11 cellular contexts compared by ENCODE assay signal in genomic region chr4:24857996-24858395, GRCh38. TPM values are rescaled to one million over a fixed set of nuclear protein-coding genes. Genes with fewer than 3 reads are reported as not detected.
DNase-seq lines count a peak whose midpoint lies in the region; TF ChIP-seq lines count a peak whose summit lies in the region.
"Had no signal": no experiment of that assay in that cellular context is flagged by ENCODE, and none has a peak within 500 bp of the region (broad histone marks: within the 10 kb centered on the region; RNA-seq: fewer than 3 reads in every experiment).

No MANE protein-coding gene starts in this region.

- peak overlapping the region; percentile 67 for H3K27ac ChIP-seq in cardiac muscle cell
- H3K27ac ChIP-seq in sigmoid colon: peak overlapping the region; percentile 54 to 73 (median 65)

- no peak for TF ChIP-seq POLR2A in sigmoid colon (IDR thresholded peaks at IDR 0.05)

- H3K4me3 Mint-ChIP-seq in Calu3 (ENCODE audit: low read depth, unreplicated experiment) (no peak overlapping the region), MCF 10A (ENCODE audit: unreplicated experiment) (no peak overlapping the region)

- H3K4me1 Mint-ChIP-seq in Calu3 (ENCODE audit: low read depth, unreplicated experiment) (peaks cover 44% of the 10 kb centered on the region), MCF 10A (ENCODE audit: insufficient read depth, unreplicated experiment) (peaks cover 9% of the 10 kb centered on the region)

- no peaks in the 10 kb centered on the region for H3K27me3 Mint-ChIP-seq in Calu3 (ENCODE audit: unreplicated experiment)
- H3K27me3 Mint-ChIP-seq in MCF 10A (ENCODE audit: insufficient read depth, unreplicated experiment): no peaks in the 10 kb centered on the region

- in situ Hi-C loops in astrocyte of the cerebellum (cut with HindIII; ENCODE audit: low sequenced_read_pairs): no loop called here

- H3K36me3 Mint-ChIP-seq in Calu3 (ENCODE audit: insufficient read depth, unreplicated experiment) (peaks cover 5% of the 10 kb centered on the region), MCF 10A (ENCODE audit: insufficient read depth, unreplicated experiment) (no peaks in the 10 kb centered on the region)

- TF ChIP-seq CTCF in Calu3 (IDR thresholded peaks at IDR 0.05; ENCODE audit: unreplicated experiment) (no peak), astrocyte of the cerebellum (IDR thresholded peaks at IDR 0.05; ENCODE audit: low read depth, low read length, missing control alignments) (no peak), cardiac muscle cell (IDR thresholded peaks at IDR 0.05; ENCODE audit: low read depth, low read length) (no peak), sigmoid colon (IDR thresholded peaks at IDR 0.05) (no peak), MCF 10A (IDR thresholded peaks at IDR 0.05; ENCODE audit: unreplicated experiment) (no peak)

- no peak for DNase-seq in Calu3
- peak; percentile 62 for DNase-seq in astrocyte of the cerebellum (ENCODE audit: low read depth)
- peak; percentile 57 to 59 for DNase-seq in cardiac muscle cell (ENCODE audit: low read depth in 1 of 2, low spot score in 1 of 2)
- no peak for DNase-seq in sigmoid colon
- no peak for DNase-seq in NCI-H146 (lab: John Stamatoyannopoulos, UW)
- DNase-seq in NK-92 treated with Interleukin-12 subunit alpha and Interleukin-12 subunit beta, amount 100 ng/mL, for 24 hours (lab: John Stamatoyannopoulos, UW): no peak
- no peak for DNase-seq in MCF 10A (ENCODE audit: unreplicated experiment)
- no peak for DNase-seq in HK-2 (ENCODE audit: unreplicated experiment)
- DNase-seq: activated naive CD4-positive, alpha-beta T cell treated with Interleukin-2 at 50 U/mL for 16 hours; mucosa of descending colon; NCI-H1417 had no signal

- H3K36me3 ChIP-seq in cardiac muscle cell: no peaks in the 10 kb centered on the region
- H3K36me3 ChIP-seq in sigmoid colon: no peaks in the 10 kb centered on the region

- POLR2A ChIA-PET in MCF 10A (lab: Yijun Ruan, JAX): no interaction called here

- intact Hi-C loops in Calu3 (cut with micrococcal nuclease; ENCODE audit: unreplicated experiment): loop anchor here (10.0 kb wide), 1 partner anchor 57 kb away; the partner anchor contains the start of gene CCDC149
- intact Hi-C loops in sigmoid colon (cut with DNase I): no loop called here
- intact Hi-C loops in MCF 10A (cut with micrococcal nuclease): no loop called here

- H3K4me1 ChIP-seq in cardiac muscle cell (ENCODE audit: low read depth): peaks cover 24% of the 10 kb centered on the region
- H3K4me1 ChIP-seq in sigmoid colon: peaks cover 0 to 29% (median 24%) of the 10 kb centered on the region in 4 donors

- no peak for TF ChIP-seq EP300 in sigmoid colon (IDR thresholded peaks at IDR 0.05)

- no peaks in the 10 kb centered on the region for H3K27me3 ChIP-seq in cardiac muscle cell
- no peaks in the 10 kb centered on the region for H3K27me3 ChIP-seq in sigmoid colon

- BruUV-seq in Calu3 (replicated peaks; lab: Mats Ljungman, UMichigan): no TSS peak
- no TSS peak for BruUV-seq in MCF 10A (replicated peaks; lab: Mats Ljungman, UMichigan)

- H3K27ac Mint-ChIP-seq in Calu3 (ENCODE audit: unreplicated experiment) (peak overlapping the region; percentile 20), MCF 10A (ENCODE audit: low read depth, unreplicated experiment) (no peak overlapping the region)

- H3K4me3 ChIP-seq in astrocyte of the cerebellum (ENCODE audit: low read depth, low read length) (no peak overlapping the region), cardiac muscle cell (no peak overlapping the region), sigmoid colon (no peak overlapping the region)
- H3K4me3 ChIP-seq: mucosa of descending colon had no signal

- 44 to 63% methylated on average over 2 of the region's 2 CpGs for WGBS in sigmoid colon, 2 donors

- H3K9me3 Mint-ChIP-seq in Calu3 (ENCODE audit: low read depth, unreplicated experiment) (peaks cover 7% of the 10 kb centered on the region), MCF 10A (ENCODE audit: unreplicated experiment) (peaks cover 16% of the 10 kb centered on the region)

- CTCF ChIA-PET in Calu3 (lab: Charles Lee) (no interaction called here), MCF 10A (lab: Yijun Ruan, JAX) (interaction anchor here (0.5 kb wide), 2 partner anchors 131 to 721 kb away, joined by 3 to 6 read pairs; no protein-coding TSS in a partner anchor)

- H3K9me3 ChIP-seq in cardiac muscle cell (ENCODE audit: low read depth): no peaks in the 10 kb centered on the region
- H3K9me3 ChIP-seq in sigmoid colon: no peaks in the 10 kb centered on the region
- H3K9me3 ChIP-seq: mucosa of descending colon had no signal

RNA-seq across cellular contexts. Expression of gene CCDC149, which starts 54.8 kb away (rescaled TPM):
- 8.9 and 9.5 TPM in 2 replicates for total RNA-seq in Calu3 (2022)
- total RNA-seq in cardiac muscle cell: 4.2 and 8.6 TPM in 2 replicates
- polyA plus RNA-seq in cardiac muscle cell: 7.0 and 7.2 TPM in 2 replicates
- total RNA-seq in sigmoid colon: 10 to 100 TPM; 11.8 to 21.3 (median 16.5) TPM
- polyA plus RNA-seq in sigmoid colon: 10 to 100 TPM in 1 of 3 donors, 1 to 10 TPM in 2; 5.8 to 10.2 (median 6.6) TPM
- total RNA-seq in MCF 10A (2022): 12.7 and 15.4 TPM in 2 replicates

Comparison
In these comparisons a context has a peak if more than half of its experiments do, and no peak if none do; other contexts are left out.
1. DNase-seq: peak in astrocyte of the cerebellum (single experiment) and cardiac muscle cell (2 of 2); none in Calu3 (single experiment), sigmoid colon (single experiment), NCI-H146 (single experiment), NK-92 treated with Interleukin-12 subunit alpha and Interleukin-12 subunit beta, amount 100 ng/mL, for 24 hours (single experiment), MCF 10A (single experiment) and HK-2 (single experiment).